8 cellular contexts compared by ENCODE assay signal in the genomic region with DNA sequence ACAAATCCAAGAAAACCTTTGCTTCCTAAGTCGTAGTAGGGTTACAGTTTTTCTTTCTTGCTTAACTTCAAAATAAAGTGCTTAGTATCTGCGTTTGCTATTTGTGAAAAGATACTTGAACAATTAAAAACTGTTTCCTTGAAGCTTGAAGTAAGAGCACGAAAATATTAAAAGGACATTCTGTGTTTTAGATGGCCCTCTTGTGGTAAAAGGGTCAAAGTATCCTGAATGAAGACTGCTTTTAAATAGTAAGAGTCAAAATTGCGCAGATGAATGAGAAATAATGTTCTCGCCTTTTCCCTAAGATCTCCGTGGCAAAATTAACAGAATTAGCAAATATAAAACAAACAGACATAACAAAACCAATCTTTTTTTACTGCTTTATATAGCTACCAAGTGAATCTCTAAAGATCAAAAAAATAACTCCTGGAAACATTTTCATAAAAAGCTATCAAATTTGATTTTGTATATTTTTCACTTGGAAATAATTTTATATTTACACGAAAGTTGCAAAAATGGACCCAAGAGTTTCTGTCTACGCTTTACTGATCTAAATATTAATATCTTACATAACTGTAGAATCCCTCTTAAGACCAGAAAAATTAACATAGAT.
DNase-seq lines count a peak whose midpoint lies in the region; ATAC-seq and TF ChIP-seq lines count a peak whose summit lies in the region.

No MANE protein-coding gene starts in this region.

- peak overlapping the region; percentile 41 for H3K27ac ChIP-seq in ACC112 (ENCODE audit: low read depth, low read length)

- ATAC-seq in Right ventricle myocardium superior (ENCODE audit: poor library complexity) (peak; percentile 77), HG02678 (IDR thresholded peaks at IDR 0.05; ENCODE audit: unreplicated experiment) (no peak)

- intact Hi-C loops in activated T-helper 2 cell treated with anti-CD3 and anti-CD28 coated beads, Interferon-gamma antibody, Interleukin-2, Interleukin-4, amounts not matched to agents 10 μg/mL and 5 μg/mL and 100 μg/mL, durations not matched to agents 14 hours and 24 hours and 36 hours (cut with micrococcal nuclease) = loop anchor here (5.0 to 10.0 kb wide), 4 partner anchors 67 to 252 kb away; no protein-coding TSS in a partner anchor
- intact Hi-C loops in Right ventricle myocardium superior (cut with DNase I) = no loop called here

- H3K27ac Mint-ChIP-seq in activated T-helper 2 cell treated with anti-CD3 and anti-CD28 coated beads, Interferon-gamma antibody, Interleukin-2, Interleukin-4, amounts not matched to agents 10 μg/mL and 5 μg/mL and 100 μg/mL, durations not matched to agents 14 hours and 24 hours and 36 hours = peak overlapping the region; percentile 14

- peaks cover 51% of the 10 kb centered on the region for H3K4me1 Mint-ChIP-seq in activated T-helper 2 cell treated with anti-CD3 and anti-CD28 coated beads, Interferon-gamma antibody, Interleukin-2, Interleukin-4, amounts not matched to agents 10 μg/mL and 5 μg/mL and 100 μg/mL, durations not matched to agents 14 hours and 24 hours and 36 hours (ENCODE audit: low read depth)

- H3K9me3 Mint-ChIP-seq in activated T-helper 2 cell treated with anti-CD3 and anti-CD28 coated beads, Interferon-gamma antibody, Interleukin-2, Interleukin-4, amounts not matched to agents 10 μg/mL and 5 μg/mL and 100 μg/mL, durations not matched to agents 14 hours and 24 hours and 36 hours = no peaks in the 10 kb centered on the region

- DNase-seq in GM04504 (ENCODE audit: low read depth) = peak; percentile 38
- peak; percentile 68 for DNase-seq in NCI-H1105 treated with DMSO at 0.1 percent for 48 hours (lab: John Stamatoyannopoulos, UW)
- DNase-seq in activated T-helper 2 cell treated with anti-CD3 and anti-CD28 coated beads, Interferon-gamma antibody, Interleukin-2, Interleukin-4, amounts not matched to agents 10 μg/mL and 5 μg/mL and 100 μg/mL, durations not matched to agents 14 hours and 24 hours and 36 hours (ENCODE audit: low spot score) = no peak
- DNase-seq in Right ventricle myocardium superior = no peak
- peak; percentile 19 for DNase-seq in retinal pigment epithelial cell (ENCODE audit: low read depth)
- DNase-seq in GDM1 (lab: John Stamatoyannopoulos, UW) = no peak

- TF ChIP-seq CTCF in retinal pigment epithelial cell (conservative IDR thresholded peaks at IDR 0.05; ENCODE audit: low read depth, low read length) = peak; percentile 64

- H3K36me3 ChIP-seq in ACC112 (ENCODE audit: insufficient read depth, low read length) = peaks cover 4% of the 10 kb centered on the region

- no peaks in the 10 kb centered on the region for H3K27me3 ChIP-seq in ACC112 (ENCODE audit: insufficient read depth, low read length)

- H3K4me1 ChIP-seq in ACC112 (ENCODE audit: control insufficient read depth, insufficient read depth, low read length, unreplicated experiment) = peaks cover 26% of the 10 kb centered on the region

- no peak overlapping the region for H2AFZ ChIP-seq in ACC112 (ENCODE audit: low read length, unreplicated experiment)

- H3K27me3 Mint-ChIP-seq in activated T-helper 2 cell treated with anti-CD3 and anti-CD28 coated beads, Interferon-gamma antibody, Interleukin-2, Interleukin-4, amounts not matched to agents 10 μg/mL and 5 μg/mL and 100 μg/mL, durations not matched to agents 14 hours and 24 hours and 36 hours (ENCODE audit: low read depth) = no peaks in the 10 kb centered on the region

- peaks cover 48% of the 10 kb centered on the region for H3K36me3 Mint-ChIP-seq in activated T-helper 2 cell treated with anti-CD3 and anti-CD28 coated beads, Interferon-gamma antibody, Interleukin-2, Interleukin-4, amounts not matched to agents 10 μg/mL and 5 μg/mL and 100 μg/mL, durations not matched to agents 14 hours and 24 hours and 36 hours (ENCODE audit: low read depth)

- H3K4me3 ChIP-seq in ACC112 (ENCODE audit: low read depth, low read length) (no peak overlapping the region), retinal pigment epithelial cell (ENCODE audit: low read length) (no peak overlapping the region)

- H3K4me3 Mint-ChIP-seq in activated T-helper 2 cell treated with anti-CD3 and anti-CD28 coated beads, Interferon-gamma antibody, Interleukin-2, Interleukin-4, amounts not matched to agents 10 μg/mL and 5 μg/mL and 100 μg/mL, durations not matched to agents 14 hours and 24 hours and 36 hours (ENCODE audit: low read depth) = no peak overlapping the region

- peaks cover 62% of the 10 kb centered on the region for H3K79me2 ChIP-seq in ACC112 (ENCODE audit: control insufficient read depth, insufficient read depth, low read length, unreplicated experiment)

Comparison
In these comparisons a context has a peak if more than half of its experiments do, and no peak if none do; other contexts are left out.
1. DNase-seq: peak in GM04504 (single experiment), NCI-H1105 treated with DMSO at 0.1 percent for 48 hours (single experiment) and retinal pigment epithelial cell (single experiment); none in activated T-helper 2 cell treated with anti-CD3 and anti-CD28 coated beads, Interferon-gamma antibody, Interleukin-2, Interleukin-4, amounts not matched to agents 10 μg/mL and 5 μg/mL and 100 μg/mL, durations not matched to agents 14 hours and 24 hours and 36 hours (single experiment), Right ventricle myocardium superior (single experiment) and GDM1 (single experiment).